17 cellular contexts compared by ENCODE assay signal in the genomic region with DNA sequence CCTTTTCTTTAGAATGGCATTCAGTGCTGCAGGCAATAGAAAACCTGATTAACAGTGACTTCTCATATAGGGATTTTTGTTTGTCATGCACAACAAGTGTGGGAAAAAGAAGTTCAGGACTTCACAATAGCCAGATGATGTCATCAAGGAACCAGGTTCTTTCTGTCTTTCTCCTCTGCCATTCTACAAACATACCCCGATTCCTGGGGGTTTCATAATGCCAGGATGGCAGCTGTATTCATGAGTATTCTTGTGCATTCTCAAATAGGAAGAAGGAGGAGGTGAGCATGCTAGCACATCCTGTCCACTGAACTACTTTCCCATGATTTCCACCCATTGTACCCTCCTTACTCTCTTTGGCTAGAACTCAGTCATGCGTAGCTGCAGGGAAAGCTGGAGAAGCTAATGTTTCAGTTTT.
"Had no signal": no experiment of that assay in that cellular context is flagged by ENCODE, and none has a peak within 500 bp of the region (broad histone marks: within the 10 kb centered on the region; RNA-seq: fewer than 3 reads in every experiment).

No MANE protein-coding gene starts in this region.

- FAIRE-seq: islet of Langerhans had no signal

- H3K36me3 Mint-ChIP-seq: activated naive CD4-positive, alpha-beta T cell treated with anti-CD3 and anti-CD28 coated beads, Interleukin-2, amount 50 U/mL, for 24 hours; WTC11 had no signal

- H3K27ac Mint-ChIP-seq: activated CD8-positive, alpha-beta T cell treated with anti-CD3 and anti-CD28 coated beads for 36 hours; activated naive CD4-positive, alpha-beta T cell treated with anti-CD3 and anti-CD28 coated beads, Interleukin-2, amount 50 U/mL, for 24 hours; progenitor cell of endocrine pancreas; T-helper 17 cell; WTC11 had no signal

- H3K27me3 Mint-ChIP-seq: activated CD8-positive, alpha-beta T cell treated with anti-CD3 and anti-CD28 coated beads for 36 hours; activated naive CD4-positive, alpha-beta T cell treated with anti-CD3 and anti-CD28 coated beads, Interleukin-2, amount 50 U/mL, for 24 hours; central memory CD8-positive, alpha-beta T cell had no signal

- H3K4me3 Mint-ChIP-seq: activated CD8-positive, alpha-beta T cell treated with anti-CD3 and anti-CD28 coated beads for 36 hours; activated naive CD4-positive, alpha-beta T cell treated with anti-CD3 and anti-CD28 coated beads, Interleukin-2, amount 50 U/mL, for 24 hours; activated T-cell treated with anti-CD3 and anti-CD28 coated beads, Interleukin-2, amount 50 U/mL, for 4 hours; central memory CD8-positive, alpha-beta T cell; T-helper 17 cell; WTC11 had no signal

- H3K4me1 Mint-ChIP-seq: central memory CD8-positive, alpha-beta T cell had no signal

- H3K9me3 ChIP-seq: adrenal gland, gastrocnemius medialis, left lung, sigmoid colon had no signal

- H3K27ac ChIP-seq: adrenal gland, coronary artery, gastrocnemius medialis, left lung, sigmoid colon had no signal

- ATAC-seq: activated CD8-positive, alpha-beta T cell treated with anti-CD3 and anti-CD28 coated beads for 36 hours; activated T-cell treated with anti-CD3 and anti-CD28 coated beads, Interleukin-2, amount 50 U/mL, for 4 hours; gastrocnemius medialis; left lung; T-helper 17 cell; WTC11 had no signal

- H3K9me3 Mint-ChIP-seq: activated CD8-positive, alpha-beta T cell treated with anti-CD3 and anti-CD28 coated beads for 36 hours; activated naive CD4-positive, alpha-beta T cell treated with anti-CD3 and anti-CD28 coated beads, Interleukin-2, amount 50 U/mL, for 24 hours; activated T-cell treated with anti-CD3 and anti-CD28 coated beads, Interleukin-2, amount 50 U/mL, for 4 hours; central memory CD8-positive, alpha-beta T cell; WTC11 had no signal

- DNase-seq: activated CD4-positive, alpha-beta T cell treated with anti-CD3 and anti-CD28 coated beads for 4 hours; activated CD8-positive, alpha-beta T cell treated with anti-CD3 and anti-CD28 coated beads for 36 hours; activated effector memory CD4-positive, alpha-beta T cell treated with Interleukin-2 at 50 U/mL for 16 hours; activated T-cell treated with anti-CD3 and anti-CD28 coated beads, Interleukin-2, amount 50 U/mL, for 4 hours; adrenal gland; effector CD4-positive, alpha-beta T cell; gastrocnemius medialis; left lung; sigmoid colon; stimulated activated CD4-positive, alpha-beta T cell treated with anti-CD3 and anti-CD28 coated beads, Interleukin-1b, Interleukin-23, amount 100 ng/mL, for 48 hours; T-helper 17 cell had no signal

- H3K4me3 ChIP-seq: adrenal gland, coronary artery, gastrocnemius medialis, left lung, sigmoid colon had no signal

- H3K27me3 ChIP-seq: adrenal gland, gastrocnemius medialis, left lung, sigmoid colon had no signal

- H3K36me3 ChIP-seq: adrenal gland, gastrocnemius medialis, left lung, sigmoid colon had no signal
